In genomic region chr12:69359531-69360347, GRCh38 we compare ENCODE assay signal across 8 cellular contexts. TPM values are rescaled to one million over a fixed set of nuclear protein-coding genes. Genes with fewer than 3 reads are reported as not detected.
DNase-seq lines count a peak whose midpoint lies in the region; ATAC-seq and TF ChIP-seq lines count a peak whose summit lies in the region.

TSS of gene YEATS4 (plus strand) at chr12:69359743. CDS start at chr12:69359973, 230 bp downstream.

- H3K4me3 ChIP-seq in GM12864 (ENCODE audit: low read depth, low read length) (peak within 1 kb of the TSS; percentile 62), adipocyte (ENCODE audit: low read length) (peak within 1 kb of the TSS; percentile 96), heart left ventricle (peak within 1 kb of the TSS; percentile 52 to 93 (median 80)), upper lobe of left lung (peak within 1 kb of the TSS; percentile 63 to 98 (median 90))

- H3K27ac ChIP-seq in heart left ventricle (peak within 1 kb of the TSS; percentile 83 to 99 (median 92)), upper lobe of left lung (peak within 1 kb of the TSS; percentile 93 to 97 (median 95))

- TF ChIP-seq POLR2A in heart left ventricle (IDR thresholded peaks at IDR 0.05): no peak
- TF ChIP-seq POLR2A in upper lobe of left lung (IDR thresholded peaks at IDR 0.05): peak in 3 of 4 donors; percentile 35 to 80 (median 76)

- WGBS in heart left ventricle, 4 donors: 0 to 1% (median 0%) methylated on average over 44 to 70 of the region's 70 CpGs
- 0% methylated on average over 28 to 66 of the region's 70 CpGs for WGBS in upper lobe of left lung, 2 donors

- peak within 1 kb of the TSS; percentile 94 for H3K9ac ChIP-seq in adipocyte (ENCODE audit: low read length)

- no peak for TF ChIP-seq EP300 in upper lobe of left lung (IDR thresholded peaks at IDR 0.05)

- H3K4me1 ChIP-seq in adipocyte (ENCODE audit: control insufficient read depth, insufficient read depth, low read length): peaks cover 14% of the 10 kb centered on the region
- peaks cover 0 to 25% (median 9%) of the 10 kb centered on the region in 12 donors for H3K4me1 ChIP-seq in heart left ventricle
- peaks cover 10 to 30% (median 15%) of the 10 kb centered on the region in 4 donors for H3K4me1 ChIP-seq in upper lobe of left lung

- ATAC-seq in HG02759 (IDR thresholded peaks at IDR 0.05; ENCODE audit: unreplicated experiment) (peak; percentile 86), heart left ventricle (peak; percentile 96 to 98 (median 98)), upper lobe of left lung (ENCODE audit: low FRiP score in 2 of 2) (peak; percentile 97 to 98)

- TF ChIP-seq CTCF in GM12864 (IDR thresholded peaks at IDR 0.05; ENCODE audit: low read depth, low read length, missing control alignments): no peak
- TF ChIP-seq CTCF in heart left ventricle (IDR thresholded peaks at IDR 0.05): no peak
- TF ChIP-seq CTCF in upper lobe of left lung (IDR thresholded peaks at IDR 0.05): peak in 3 of 6 experiments; percentile 9 to 28 (median 26)

- H3K27me3 ChIP-seq in adipocyte (replicated peaks; ENCODE audit: control insufficient read depth, insufficient read depth, low read length): no peaks in the 10 kb centered on the region
- H3K27me3 ChIP-seq in heart left ventricle: no peaks in the 10 kb centered on the region
- H3K27me3 ChIP-seq in upper lobe of left lung: no peaks in the 10 kb centered on the region

- H3K36me3 ChIP-seq in adipocyte (ENCODE audit: control insufficient read depth, insufficient read depth, low read length, severe bottlenecking) (peaks cover 5% of the 10 kb centered on the region), heart left ventricle (peaks cover 0 to 24% (median 10%) of the 10 kb centered on the region in 9 donors), upper lobe of left lung (peaks cover 0 to 9% (median 0%) of the 10 kb centered on the region in 4 donors)

- DNase-seq in GM12864 (ENCODE audit: low read depth) (peak; percentile 84), NCI-H1417 (lab: John Stamatoyannopoulos, UW) (peak; percentile 97 to 100 (median 98)), SW480 (ENCODE audit: low spot score) (peak; percentile 86), adipocyte (ENCODE audit: low read depth) (peak; percentile 95), heart left ventricle (peak; percentile 82 to 92 (median 86)), posterior cingulate gyrus (peak; percentile 70 to 96 (median 79)), upper lobe of left lung (peak; percentile 87 to 98)

- intact Hi-C loops in heart left ventricle (cut with DNase I) (loop anchor here in 6 of 10 donors (1.0 to 10.0 kb wide), 10 partner anchors 113 to 672 kb away; partner anchors contain the start of genes CCT2 (in 1 of the 6), FRS2 (in 1 of the 6) and NUP107 (in 1 of the 6)), posterior cingulate gyrus (cut with DNase I) (no loop called here)

- H3K9me3 ChIP-seq in adipocyte (ENCODE audit: control insufficient read depth, low read length): no peaks in the 10 kb centered on the region
- no peaks in the 10 kb centered on the region for H3K9me3 ChIP-seq in heart left ventricle
- H3K9me3 ChIP-seq in upper lobe of left lung: no peaks in the 10 kb centered on the region

RNA-seq across cellular contexts. Expression of gene YEATS4, which starts in this region (rescaled TPM):
- 10 to 100 TPM in 4 of 9 donors, 1 to 10 TPM in 5; 6.7 to 45.0 (median 9.9) TPM for total RNA-seq in heart left ventricle
- polyA plus RNA-seq in heart left ventricle: 10 to 100 TPM in 1 of 2 donors, 1 to 10 TPM in 1; 4.0 to 20.9 TPM
- 10 to 100 TPM in 3 of 6 donors, 1 to 10 TPM in 2, under 1 TPM in 1; 1.00 to 12.8 (median 10.2) TPM for total RNA-seq in upper lobe of left lung

Comparison
In these comparisons a context has a peak if more than half of its experiments do, and no peak if none do; other contexts are left out.
1. Peak in every context shown above with its lines: DNase-seq, ATAC-seq, H3K4me3 ChIP-seq and H3K27ac ChIP-seq.
2. POLR2A ChIP-seq: peak in upper lobe of left lung (3 of 4); none in heart left ventricle (0 of 2).